In the genomic region with DNA sequence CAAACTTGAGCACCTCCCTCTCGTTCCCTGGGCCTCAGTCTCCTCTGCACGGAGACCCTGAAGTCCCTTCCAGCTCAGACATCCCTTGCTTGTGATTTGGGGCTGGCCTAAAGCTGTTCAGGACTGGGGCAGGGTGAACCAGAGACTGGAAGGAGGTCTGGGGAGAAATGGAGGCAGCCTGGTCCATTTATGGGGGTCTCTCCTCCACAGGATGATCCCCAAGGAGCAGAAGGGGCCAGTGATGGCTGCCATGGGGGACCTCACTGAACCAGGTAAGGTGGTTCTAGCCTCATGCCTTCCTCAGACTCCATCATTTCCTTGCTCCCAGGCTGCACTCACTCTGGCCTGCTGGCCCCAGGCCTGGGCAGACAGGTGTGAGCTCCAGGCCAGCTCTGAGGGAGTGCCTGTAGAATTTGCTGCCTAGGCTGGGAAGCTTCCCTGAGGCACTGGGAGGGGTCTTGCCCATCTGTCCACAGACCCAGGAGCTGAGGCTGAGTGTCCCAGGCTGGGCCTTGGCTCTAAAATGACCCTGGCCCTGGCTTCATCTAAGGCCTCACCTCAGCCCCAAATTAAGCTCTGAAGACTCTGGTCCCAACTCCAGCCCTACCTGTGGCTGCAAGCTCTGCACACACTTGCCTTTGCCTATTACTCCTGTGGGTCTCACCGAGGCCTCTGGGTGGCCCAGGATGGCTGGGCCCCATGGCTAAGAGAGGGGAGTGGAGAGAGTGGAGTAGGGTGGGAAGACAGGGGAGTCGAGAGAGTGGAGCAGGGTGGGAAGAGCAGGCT, we compare ENCODE assay signal across 11 cellular contexts.
"Had no signal": no experiment of that assay in that cellular context is flagged by ENCODE, and none has a peak within 500 bp of the region (broad histone marks: within the 10 kb centered on the region; RNA-seq: fewer than 3 reads in every experiment).

No MANE protein-coding gene starts in this region.

- H3K36me3 ChIP-seq: left lung, thoracic aorta had no signal

- H3K27ac ChIP-seq: dorsolateral prefrontal cortex, left lung, thoracic aorta had no signal

- H3K9me3 ChIP-seq: left lung, thoracic aorta had no signal

- ATAC-seq: activated T-helper 17 cell treated with anti-CD3 and anti-CD28 coated beads, Interleukin-2, amount 50 U/mL, for 72 hours; left lung had no signal

- H3K27me3 ChIP-seq: left lung had no signal

- H3K4me1 ChIP-seq: left lung had no signal

- DNase-seq: activated CD4-positive, alpha-beta T cell treated with anti-CD3 and anti-CD28 coated beads, Interleukin-2, amount 10 ng/mL, durations not matched to agents 7 days and 5 days; activated CD4-positive, CD25-positive, alpha-beta regulatory T cell; activated naive CD4-positive, alpha-beta T cell treated with anti-CD3 and anti-CD28 coated beads, Interleukin-2, amount 10 ng/mL, durations not matched to agents 7 days and 5 days; activated T-cell treated with anti-CD3 and anti-CD28 coated beads for 4 hours; left lung; nephron progenitor cell; stimulated activated CD4-positive, alpha-beta T cell treated with anti-CD3 and anti-CD28 coated beads, Interleukin-12 subunit alpha, Interleukin-12 subunit beta, amount 100 ng/mL, for 4 hours; stimulated activated CD4-positive, alpha-beta T cell treated with anti-CD3 and anti-CD28 coated beads, Interleukin-2, amount 100 ng/mL, for 24 hours had no signal

- H3K4me3 ChIP-seq: dorsolateral prefrontal cortex, left lung, thoracic aorta had no signal
